18 cellular contexts compared by ENCODE assay signal in the genomic region with DNA sequence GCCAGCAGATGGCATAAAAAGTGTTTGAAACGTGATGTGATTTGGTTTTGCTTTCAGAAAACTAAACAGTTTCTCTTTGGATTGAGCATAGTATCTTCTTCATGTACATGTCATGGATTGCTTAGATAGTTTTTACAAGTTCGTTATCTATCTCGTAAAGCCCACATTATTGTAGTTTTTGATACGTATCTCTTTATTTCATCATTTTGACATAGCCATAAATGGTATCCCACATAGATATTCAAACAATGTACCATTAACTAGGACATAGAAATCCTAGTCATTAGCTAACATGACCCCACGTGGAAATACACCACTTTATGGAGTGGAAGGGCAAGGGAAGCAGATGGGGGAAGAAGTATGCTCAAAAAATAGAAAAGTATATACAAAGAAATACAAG.
A peak's percentile ranks its signal among the peaks of the same experiment; 100 is the strongest.
DNase-seq lines count a peak whose midpoint lies in the region; ATAC-seq, FAIRE-seq and TF ChIP-seq lines count a peak whose summit lies in the region.
"Had no signal": no experiment of that assay in that cellular context is flagged by ENCODE, and none has a peak within 500 bp of the region (broad histone marks: within the 10 kb centered on the region; RNA-seq: fewer than 3 reads in every experiment).

No MANE protein-coding gene starts in this region.

- no peak overlapping the region for H3K4me3 Mint-ChIP-seq in astrocyte (ENCODE audit: unreplicated experiment)
- H3K4me3 Mint-ChIP-seq in naive thymus-derived CD8-positive, alpha-beta T cell, result no peak overlapping the region
- no peak overlapping the region for H3K4me3 Mint-ChIP-seq in activated CD4-positive, alpha-beta T cell treated with anti-CD3 and anti-CD28 coated beads for 36 hours
- H3K4me3 Mint-ChIP-seq: CD4-positive, alpha-beta memory T cell; HFFc6 had no signal

- no peaks in the 10 kb centered on the region for H3K9me2 ChIP-seq in MM.1S (replicated peaks; ENCODE audit: insufficient read depth, low read length)

- no peaks in the 10 kb centered on the region for H3K4me1 Mint-ChIP-seq in astrocyte (ENCODE audit: low read depth, unreplicated experiment)
- H3K4me1 Mint-ChIP-seq in naive thymus-derived CD8-positive, alpha-beta T cell, result peaks cover 0 to 3% (median 0%) of the 10 kb centered on the region in 4 donors
- no peaks in the 10 kb centered on the region for H3K4me1 Mint-ChIP-seq in activated CD4-positive, alpha-beta T cell treated with anti-CD3 and anti-CD28 coated beads for 36 hours
- H3K4me1 Mint-ChIP-seq: CD4-positive, alpha-beta memory T cell had no signal

- no peaks in the 10 kb centered on the region for H3K36me3 Mint-ChIP-seq in astrocyte (ENCODE audit: low read depth, unreplicated experiment)
- no peaks in the 10 kb centered on the region for H3K36me3 Mint-ChIP-seq in naive thymus-derived CD8-positive, alpha-beta T cell
- no peaks in the 10 kb centered on the region for H3K36me3 Mint-ChIP-seq in activated CD4-positive, alpha-beta T cell treated with anti-CD3 and anti-CD28 coated beads for 36 hours (ENCODE audit: low read depth)
- H3K36me3 Mint-ChIP-seq: CD4-positive, alpha-beta memory T cell had no signal

- H3K27me3 ChIP-seq in MM.1S (replicated peaks; ENCODE audit: insufficient read depth, low read length) (no peaks in the 10 kb centered on the region), astrocyte (ENCODE audit: insufficient read depth, low read length) (no peaks in the 10 kb centered on the region)

- POLR2A ChIA-PET in naive thymus-derived CD8-positive, alpha-beta T cell (lab: Charles Lee), result no interaction called here
- POLR2A ChIA-PET in activated CD4-positive, alpha-beta T cell treated with anti-CD3 and anti-CD28 coated beads for 36 hours (lab: Charles Lee), result no interaction called here

- no peaks in the 10 kb centered on the region for H3K9me3 ChIP-seq in MM.1S (replicated peaks; ENCODE audit: insufficient read depth, low read length)
- H3K9me3 ChIP-seq in astrocyte (ENCODE audit: insufficient read depth, low read depth, low read length), result no peaks in the 10 kb centered on the region
- H3K9me3 ChIP-seq: HAP-1 had no signal

- TF ChIP-seq CTCF in MM.1S (IDR thresholded peaks at IDR 0.05; ENCODE audit: low read length), result no peak
- no peak for TF ChIP-seq CTCF in astrocyte (IDR thresholded peaks at IDR 0.05; ENCODE audit: insufficient read depth, low read depth, low read length)

- no peak overlapping the region for H3K9ac ChIP-seq in MM.1S (ENCODE audit: low read length)
- H3K9ac ChIP-seq in astrocyte (ENCODE audit: low read length), result no peak overlapping the region

- no peak overlapping the region for H2AFZ ChIP-seq in MM.1S (ENCODE audit: low read length)
- no peak overlapping the region for H2AFZ ChIP-seq in astrocyte (ENCODE audit: low read depth, low read length)

- H3K36me3 ChIP-seq in MM.1S (replicated peaks; ENCODE audit: insufficient read depth, low read length) (no peaks in the 10 kb centered on the region), astrocyte (ENCODE audit: insufficient read depth, low read length) (no peaks in the 10 kb centered on the region)
- H3K36me3 ChIP-seq: HAP-1 had no signal

- no peak for ATAC-seq in naive thymus-derived CD8-positive, alpha-beta T cell
- ATAC-seq in activated CD4-positive, alpha-beta T cell treated with anti-CD3 and anti-CD28 coated beads for 36 hours, result no peak

- H3K27ac Mint-ChIP-seq in astrocyte (ENCODE audit: unreplicated experiment), result no peak overlapping the region
- H3K27ac Mint-ChIP-seq in naive thymus-derived CD8-positive, alpha-beta T cell, result no peak overlapping the region
- no peak overlapping the region for H3K27ac Mint-ChIP-seq in activated CD4-positive, alpha-beta T cell treated with anti-CD3 and anti-CD28 coated beads for 36 hours
- H3K27ac Mint-ChIP-seq: CD4-positive, alpha-beta memory T cell; HFFc6 had no signal

- H3K4me3 ChIP-seq in MM.1S (ENCODE audit: low read length), result no peak overlapping the region
- no peak overlapping the region for H3K4me3 ChIP-seq in astrocyte (ENCODE audit: insufficient read depth, low read depth, low read length)
- H3K4me3 ChIP-seq: HAP-1 had no signal

- H4K20me1 ChIP-seq in MM.1S (ENCODE audit: insufficient read depth, low read length) (no peaks in the 10 kb centered on the region), astrocyte (ENCODE audit: insufficient read depth, low read length) (no peaks in the 10 kb centered on the region)

- FAIRE-seq in astrocyte (lab: Jason Lieb, UNC), result peak; percentile 39
- FAIRE-seq: G401.6, GM12892, H54 had no signal

- H3K9me3 Mint-ChIP-seq in astrocyte (ENCODE audit: unreplicated experiment), result no peaks in the 10 kb centered on the region
- H3K9me3 Mint-ChIP-seq in naive thymus-derived CD8-positive, alpha-beta T cell, result no peaks in the 10 kb centered on the region
- H3K9me3 Mint-ChIP-seq in activated CD4-positive, alpha-beta T cell treated with anti-CD3 and anti-CD28 coated beads for 36 hours (ENCODE audit: low read depth), result no peaks in the 10 kb centered on the region
- H3K9me3 Mint-ChIP-seq: HFFc6 had no signal

- H3K79me2 ChIP-seq in MM.1S (ENCODE audit: low read length) (no peaks in the 10 kb centered on the region), astrocyte (ENCODE audit: insufficient read depth, low read length) (no peaks in the 10 kb centered on the region)

- CTCF ChIA-PET in activated CD4-positive, alpha-beta T cell treated with anti-CD3 and anti-CD28 coated beads for 36 hours (lab: Charles Lee), result no interaction called here

- H3F3A ChIP-seq in MM.1S (ENCODE audit: insufficient read depth, low read length), result no peaks in the 10 kb centered on the region

- intact Hi-C loops in activated CD4-positive, alpha-beta T cell treated with anti-CD3 and anti-CD28 coated beads for 36 hours (cut with DNase I, micrococcal nuclease), result no loop called here

- H3K4me1 ChIP-seq in MM.1S (ENCODE audit: low read length), result no peaks in the 10 kb centered on the region
- H3K4me1 ChIP-seq in astrocyte (ENCODE audit: insufficient read depth, low read length), result no peaks in the 10 kb centered on the region

- H3K4me2 ChIP-seq in MM.1S (ENCODE audit: low read depth, low read length), result no peak overlapping the region
- no peak overlapping the region for H3K4me2 ChIP-seq in astrocyte (ENCODE audit: low read length)

- H3K27ac ChIP-seq in MM.1S (ENCODE audit: low read length) (no peak overlapping the region), astrocyte (ENCODE audit: low read depth, low read length) (no peak overlapping the region)

- no peaks in the 10 kb centered on the region for H3K27me3 Mint-ChIP-seq in astrocyte (ENCODE audit: low read depth, unreplicated experiment)
- H3K27me3 Mint-ChIP-seq in naive thymus-derived CD8-positive, alpha-beta T cell, result no peaks in the 10 kb centered on the region
- H3K27me3 Mint-ChIP-seq in activated CD4-positive, alpha-beta T cell treated with anti-CD3 and anti-CD28 coated beads for 36 hours, result no peaks in the 10 kb centered on the region
- H3K27me3 Mint-ChIP-seq: CD4-positive, alpha-beta memory T cell had no signal

- DNase-seq in MM.1S, result peak; percentile 41
- no peak for DNase-seq in astrocyte (ENCODE audit: low read depth)
- DNase-seq in superior temporal gyrus (ENCODE audit: extremely low spot score), result peak; percentile 10
- DNase-seq in naive thymus-derived CD8-positive, alpha-beta T cell, result no peak
- DNase-seq in LoVo (ENCODE audit: low spot score), result no peak
- no peak for DNase-seq in activated CD4-positive, alpha-beta T cell treated with anti-CD3 and anti-CD28 coated beads for 36 hours
- DNase-seq: C1 segment of cervical spinal cord; Calu3; CD4-positive, alpha-beta memory T cell; COR-L47; DMS153; DND-41; GOT3; HFFc6 had no signal

Comparison
In these comparisons a context has a peak if more than half of its experiments do, and no peak if none do; other contexts are left out.
1. DNase-seq: peak in MM.1S (single experiment) and superior temporal gyrus (single experiment); none in astrocyte (single experiment), naive thymus-derived CD8-positive, alpha-beta T cell (0 of 10), LoVo (single experiment) and activated CD4-positive, alpha-beta T cell treated with anti-CD3 and anti-CD28 coated beads for 36 hours (single experiment).